Comparison of ENCODE assay signal across 11 cellular contexts in genomic region chr5:75002271-75002670, GRCh38. TPM values are rescaled to one million over a fixed set of nuclear protein-coding genes. Genes with fewer than 3 reads are reported as not detected.
"Had no signal": no experiment of that assay in that cellular context is flagged by ENCODE, and none has a peak within 500 bp of the region (broad histone marks: within the 10 kb centered on the region; RNA-seq: fewer than 3 reads in every experiment).

No MANE protein-coding gene starts in this region.

- ATAC-seq: HCT116, K562 had no signal

- H3K27ac ChIP-seq: GM23248, HL-60, KMS-11 had no signal

- H3K36me3 ChIP-seq: HAP-1 had no signal

- H3K9ac ChIP-seq: GM23248, KMS-11 had no signal

- DNase-seq: GM23248, GOT3, H7, HFFc6, IMR-90 had no signal

- H3K4me3 ChIP-seq: GM23248, HAP-1, K562 had no signal

RNA-seq across cellular contexts. Expression of gene GCNT4, which starts 50.1 kb away (rescaled TPM):
- total RNA-seq: HT1080, K562 had no signal
